9 cellular contexts compared by ENCODE assay signal in genomic region chr21:40800126-40800525, GRCh38. TPM values are rescaled to one million over a fixed set of nuclear protein-coding genes. Genes with fewer than 3 reads are reported as not detected.
"Had no signal": no experiment of that assay in that cellular context is flagged by ENCODE, and none has a peak within 500 bp of the region (broad histone marks: within the 10 kb centered on the region; RNA-seq: fewer than 3 reads in every experiment).

No MANE protein-coding gene starts in this region.

- ATAC-seq: GM12878 had no signal

- DNase-seq: GDM1, GF-D8 had no signal

- FAIRE-seq: G401.6, GM12878, GM12891, GM12892, GM18507, GM19239 had no signal

- H3K4me3 ChIP-seq: GM12878 had no signal

RNA-seq across cellular contexts. Expression of gene DSCAM, which starts 46.8 kb away (rescaled TPM):
- total RNA-seq: G401, GM12878 had no signal
- polyA plus RNA-seq: GM12878 had no signal
